33 cellular contexts compared by ENCODE assay signal in the genomic region with DNA sequence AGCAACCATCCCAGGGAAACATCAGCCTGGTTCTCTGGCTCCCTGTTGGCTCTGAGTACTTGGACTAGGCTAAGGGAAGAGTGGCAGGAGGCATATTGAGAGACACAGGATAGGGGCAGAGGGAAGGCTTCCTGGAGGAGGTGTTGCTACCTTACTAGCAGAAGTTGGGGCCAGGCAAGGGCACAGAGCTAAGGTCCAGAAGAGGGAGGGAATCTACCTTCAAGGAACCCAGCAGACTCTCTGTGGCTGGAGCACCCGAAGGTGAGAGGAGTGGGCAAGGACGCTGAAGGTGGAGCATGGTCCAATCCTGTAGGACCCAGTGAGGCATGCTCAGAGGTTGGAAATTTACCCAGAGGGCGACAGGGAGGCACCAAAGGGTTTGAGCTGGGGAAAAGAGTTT.
"Had no signal": no experiment of that assay in that cellular context is flagged by ENCODE, and none has a peak within 500 bp of the region (broad histone marks: within the 10 kb centered on the region; RNA-seq: fewer than 3 reads in every experiment).

No MANE protein-coding gene starts in this region.

- DNase-seq: activated CD4-positive, alpha-beta memory T cell treated with anti-CD3 and anti-CD28 coated beads, Interleukin-2, amount 10 ng/mL, durations not matched to agents 7 days and 5 days; activated CD4-positive, alpha-beta T cell treated with anti-CD3 and anti-CD28 coated beads for 36 hours; activated CD4-positive, alpha-beta T cell treated with anti-CD3 and anti-CD28 coated beads, Interleukin-2, amount 10 ng/mL, durations not matched to agents 24 days and 14 days; activated CD4-positive, CD25-positive, alpha-beta regulatory T cell; activated CD4-positive, CD25-positive, alpha-beta regulatory T cell treated with anti-CD3 and anti-CD28 coated beads, Interleukin-2, amount 50 U/mL, for 72 hours; activated CD8-positive, alpha-beta memory T cell treated with anti-CD3 and anti-CD28 coated beads, Interleukin-2, amount 50 U/mL, for 48 hours; activated effector memory CD4-positive, alpha-beta T cell treated with Interleukin-2 at 50 U/mL for 16 hours; activated gamma-delta T cell treated with Interleukin-2 at 50 U/mL for 16 hours; activated naive CD4-positive, alpha-beta T cell treated with anti-CD3 and anti-CD28 coated beads, Interleukin-2, amount 50 U/mL, for 16 hours; activated naive CD4-positive, alpha-beta T cell treated with Interleukin-2 at 50 U/mL for 16 hours; activated T-cell treated with anti-CD3 and anti-CD28 coated beads for 4 hours; activated T-cell treated with anti-CD3 and anti-CD28 coated beads, Interleukin-2, amount 50 U/mL, for 24 hours; amniotic stem cell; anterior cingulate cortex; brain microvascular endothelial cell; cortex of kidney; dermis blood vessel endothelial cell; effector CD4-positive, alpha-beta T cell; effector memory CD8-positive, alpha-beta T cell; erythroblast; foreskin keratinocyte; gastrocnemius medialis; glutamatergic neuron; heart left ventricle; T-helper 17 cell; T1000; WERI-Rb-1 had no signal

- H3K4me1 Mint-ChIP-seq: activated CD4-positive, alpha-beta memory T cell treated with anti-CD3 and anti-CD28 coated beads, Interleukin-2, amount 10 ng/mL, durations not matched to agents 7 days and 5 days; activated CD4-positive, alpha-beta T cell treated with anti-CD3 and anti-CD28 coated beads for 36 hours; activated CD4-positive, alpha-beta T cell treated with anti-CD3 and anti-CD28 coated beads, Interleukin-2, amount 10 ng/mL, durations not matched to agents 24 days and 14 days; activated T-helper 17 cell treated with anti-CD3 and anti-CD28 coated beads, Interleukin-2, amount 50 U/mL, for 72 hours; T-helper 17 cell had no signal

- H3K36me3 Mint-ChIP-seq: activated naive CD8-positive, alpha-beta T cell had no signal

- ATAC-seq: activated CD4-positive, alpha-beta T cell treated with anti-CD3 and anti-CD28 coated beads for 36 hours; activated T-helper 17 cell treated with anti-CD3 and anti-CD28 coated beads, Interleukin-2, amount 50 U/mL, for 72 hours; effector memory CD8-positive, alpha-beta T cell; foreskin keratinocyte; gastrocnemius medialis; heart left ventricle; T-helper 17 cell had no signal

- H3K27me3 Mint-ChIP-seq: activated CD4-positive, alpha-beta memory T cell treated with anti-CD3 and anti-CD28 coated beads, Interleukin-2, amount 10 ng/mL, durations not matched to agents 7 days and 5 days had no signal

- FAIRE-seq: astrocyte, colon had no signal

- H3K9me3 Mint-ChIP-seq: activated T-cell treated with anti-CD3 and anti-CD28 coated beads, Interleukin-2, amount 50 U/mL, for 24 hours had no signal

- H3K36me3 ChIP-seq: brain microvascular endothelial cell, esophagus muscularis mucosa, gastrocnemius medialis, heart left ventricle, WERI-Rb-1 had no signal

- H3K4me3 Mint-ChIP-seq: activated CD4-positive, alpha-beta memory T cell treated with anti-CD3 and anti-CD28 coated beads, Interleukin-2, amount 10 ng/mL, durations not matched to agents 7 days and 5 days; activated CD4-positive, alpha-beta T cell treated with anti-CD3 and anti-CD28 coated beads for 36 hours; activated CD4-positive, alpha-beta T cell treated with anti-CD3 and anti-CD28 coated beads, Interleukin-2, amount 10 ng/mL, durations not matched to agents 24 days and 14 days; activated naive CD8-positive, alpha-beta T cell; activated T-cell treated with anti-CD3 and anti-CD28 coated beads, Interleukin-2, amount 50 U/mL, for 24 hours; activated T-helper 17 cell treated with anti-CD3 and anti-CD28 coated beads, Interleukin-2, amount 50 U/mL, for 72 hours; effector memory CD8-positive, alpha-beta T cell; T-helper 17 cell; T-helper 2 cell treated with Interferon-gamma antibody and Interleukin-4, amounts not matched to agents 5 μg/mL and 100 μg/mL, for 36 hours had no signal

- H3K27ac Mint-ChIP-seq: activated CD4-positive, alpha-beta memory T cell treated with anti-CD3 and anti-CD28 coated beads, Interleukin-2, amount 10 ng/mL, durations not matched to agents 7 days and 5 days; activated CD4-positive, alpha-beta T cell treated with anti-CD3 and anti-CD28 coated beads for 36 hours; activated CD4-positive, alpha-beta T cell treated with anti-CD3 and anti-CD28 coated beads, Interleukin-2, amount 10 ng/mL, durations not matched to agents 24 days and 14 days; activated naive CD8-positive, alpha-beta T cell; activated T-cell treated with anti-CD3 and anti-CD28 coated beads, Interleukin-2, amount 50 U/mL, for 24 hours; activated T-helper 17 cell treated with anti-CD3 and anti-CD28 coated beads, Interleukin-2, amount 50 U/mL, for 72 hours; effector memory CD8-positive, alpha-beta T cell; T-helper 17 cell; T-helper 2 cell treated with Interferon-gamma antibody and Interleukin-4, amounts not matched to agents 5 μg/mL and 100 μg/mL, for 36 hours had no signal

- H3K4me1 ChIP-seq: esophagus muscularis mucosa, foreskin keratinocyte, gastrocnemius medialis, heart left ventricle had no signal

- H3K27ac ChIP-seq: brain microvascular endothelial cell, esophagus muscularis mucosa, foreskin keratinocyte, gastrocnemius medialis, heart left ventricle, WERI-Rb-1 had no signal

- H3K27me3 ChIP-seq: gastrocnemius medialis had no signal

- H3K4me3 ChIP-seq: esophagus muscularis mucosa, gastrocnemius medialis, heart left ventricle had no signal

- H3K9me3 ChIP-seq: esophagus muscularis mucosa, gastrocnemius medialis had no signal
